In genomic region chr7:131889572-131890150, GRCh38 we compare ENCODE assay signal across 21 cellular contexts.
"Had no signal": no experiment of that assay in that cellular context is flagged by ENCODE, and none has a peak within 500 bp of the region (broad histone marks: within the 10 kb centered on the region; RNA-seq: fewer than 3 reads in every experiment).

No MANE protein-coding gene starts in this region.

- H3K4me3 ChIP-seq: ascending aorta, cardiac muscle cell, esophagus muscularis mucosa, gastroesophageal sphincter, heart left ventricle, pancreas, right lobe of liver, upper lobe of right lung had no signal

- H3K27me3 ChIP-seq: ascending aorta, cardiac muscle cell, esophagus muscularis mucosa, heart left ventricle, neutrophil, pancreas, right lobe of liver, upper lobe of right lung had no signal

- H3K9me3 ChIP-seq: ascending aorta, neutrophil, pancreas, right lobe of liver had no signal

- H3K27ac ChIP-seq: ascending aorta, cardiac muscle cell, esophagus muscularis mucosa, gastroesophageal sphincter, heart left ventricle, neutrophil, pancreas, right lobe of liver, upper lobe of right lung, VCaP had no signal

- ATAC-seq: gastroesophageal sphincter; heart left ventricle; natural killer cell; stimulated activated effector memory CD8-positive, alpha-beta T cell treated with anti-CD3 and anti-CD28 coated beads, Interleukin-12 subunit alpha, Interleukin-12 subunit beta, amount 100 ng/mL, for 72 hours had no signal

- H3K4me1 ChIP-seq: ascending aorta, esophagus muscularis mucosa, gastroesophageal sphincter, pancreas, right lobe of liver, upper lobe of right lung had no signal

- DNase-seq: activated CD4-positive, alpha-beta T cell treated with anti-CD3 and anti-CD28 coated beads, Interleukin-2, amount 50 U/mL, for 1 hour; activated CD4-positive, CD25-positive, alpha-beta regulatory T cell treated with anti-CD3 and anti-CD28 coated beads, Interleukin-2, amount 50 U/mL, for 72 hours; activated gamma-delta T cell; effector CD8-positive, alpha-beta T cell; immature natural killer cell; mesenchymal stem cell; natural killer cell; right lobe of liver; small intestine; stimulated activated CD4-positive, alpha-beta T cell treated with anti-CD3 and anti-CD28 coated beads, Interleukin-4, amount 100 ng/mL, for 1 hour; T-helper 2 cell; upper lobe of right lung had no signal

- H3K36me3 ChIP-seq: ascending aorta, cardiac muscle cell, esophagus muscularis mucosa, gastroesophageal sphincter, heart left ventricle, neutrophil, pancreas, right lobe of liver, upper lobe of right lung had no signal
